8 cellular contexts compared by ENCODE assay signal in genomic region chr3:67685499-67685898, GRCh38. TPM values are rescaled to one million over a fixed set of nuclear protein-coding genes. Genes with fewer than 3 reads are reported as not detected.
DNase-seq lines count a peak whose midpoint lies in the region; ATAC-seq and TF ChIP-seq lines count a peak whose summit lies in the region.

No MANE protein-coding gene starts in this region.

- H3K36me3 ChIP-seq in PC-3 (ENCODE audit: low read depth, low read length) = no peaks in the 10 kb centered on the region

- no peak for DNase-seq in dermis blood vessel endothelial cell
- no peak for DNase-seq in PC-3
- no peak for DNase-seq in activated CD4-positive, CD25-positive, alpha-beta regulatory T cell treated with anti-CD3 and anti-CD28 coated beads, Interleukin-2, amount 50 U/mL, for 72 hours
- DNase-seq in glomerular visceral epithelial cell (ENCODE audit: extremely low spot score) = no peak

- H4K20me1 ChIP-seq in PC-3 (ENCODE audit: low read length) = no peaks in the 10 kb centered on the region

- intact Hi-C loops in PC-3 (cut with micrococcal nuclease) = no loop called here

- no TSS peak for BruUV-seq in PC-3 (replicated peaks; lab: Mats Ljungman, UMichigan)

- POLR2A ChIA-PET in PC-3 (lab: Charles Lee; ENCODE audit: unreplicated experiment) = no interaction called here

- H3K27ac ChIP-seq in PC-3 (ENCODE audit: low read length) = no peak overlapping the region

- H3K4me1 ChIP-seq in PC-3 (ENCODE audit: insufficient read depth, low read length) = no peaks in the 10 kb centered on the region

- no peaks in the 10 kb centered on the region for H3K79me2 ChIP-seq in PC-3 (ENCODE audit: low read length)

- H3K9ac ChIP-seq in PC-3 (ENCODE audit: low read length) = no peak overlapping the region

- CTCF ChIA-PET in PC-3 (lab: Charles Lee) = no interaction called here

- no peaks in the 10 kb centered on the region for H3K9me2 ChIP-seq in PC-3 (replicated peaks; ENCODE audit: low read length)

- H3K4me3 ChIP-seq in PC-3 (ENCODE audit: low read length) = no peak overlapping the region

- no peak for TF ChIP-seq CTCF in PC-3 (conservative IDR thresholded peaks at IDR 0.05; ENCODE audit: low read depth, low read length)

- no peaks in the 10 kb centered on the region for H3K27me3 ChIP-seq in PC-3 (ENCODE audit: low read length)

- H2AFZ ChIP-seq in PC-3 (ENCODE audit: low read length) = no peak overlapping the region

- ATAC-seq in GM18502 (IDR thresholded peaks at IDR 0.05; ENCODE audit: poor library complexity, unreplicated experiment) (peak; percentile 100), GM21390 (IDR thresholded peaks at IDR 0.05; ENCODE audit: unreplicated experiment) (peak; percentile 99), HG03442 (IDR thresholded peaks at IDR 0.05; ENCODE audit: unreplicated experiment) (peak; percentile 100), esophagus mucosa (peak; percentile 38), PC-3 (no peak)

- H3F3A ChIP-seq in PC-3 (ENCODE audit: low read length, unreplicated experiment) = no peaks in the 10 kb centered on the region

- no peak overlapping the region for H3K4me2 ChIP-seq in PC-3 (ENCODE audit: low read length)

- no peaks in the 10 kb centered on the region for H3K9me3 ChIP-seq in PC-3 (ENCODE audit: low read length)

RNA-seq across cellular contexts. Expression of gene SUCLG2, which starts 31.1 kb away (rescaled TPM):
- total RNA-seq in esophagus mucosa = 38.9 TPM
- 33.2 and 59.1 TPM in 2 replicates for total RNA-seq in dermis blood vessel endothelial cell
- 20.2 and 22.3 TPM in 2 replicates for total RNA-seq in PC-3 (2014; rRNA removed)
